ENCODE assay signal across 18 cellular contexts in genomic region chr12:109953656-109954055, GRCh38. TPM values are rescaled to one million over a fixed set of nuclear protein-coding genes. Genes with fewer than 3 reads are reported as not detected.
DNase-seq lines count a peak whose midpoint lies in the region; TF ChIP-seq lines count a peak whose summit lies in the region.
"Had no signal": no experiment of that assay in that cellular context is flagged by ENCODE, and none has a peak within 500 bp of the region (broad histone marks: within the 10 kb centered on the region; RNA-seq: fewer than 3 reads in every experiment).

No MANE protein-coding gene starts in this region.

- no peaks in the 10 kb centered on the region for H3K9me3 ChIP-seq in transverse colon
- H3K9me3 ChIP-seq: tibial nerve had no signal

- intact Hi-C loops in transverse colon (cut with DNase I; ENCODE audit: low total_unique reads): no loop called here

- H3K27ac Mint-ChIP-seq in activated naive CD4-positive, alpha-beta T cell treated with anti-CD3 and anti-CD28 coated beads, Interleukin-2, amount 50 U/mL, for 24 hours: peak overlapping the region; percentile 46
- no peak overlapping the region for H3K27ac Mint-ChIP-seq in activated naive CD4-positive, alpha-beta T cell treated with anti-CD3 and anti-CD28 coated beads, Interleukin-2, amount 10 ng/mL, durations not matched to agents 7 days and 5 days
- H3K27ac Mint-ChIP-seq in IgD-negative memory B cell (peak overlapping the region in 2 of 3 donors; percentile 80 to 86), progenitor cell of endocrine pancreas (peak overlapping the region; percentile 23)
- H3K27ac Mint-ChIP-seq: T-helper 1 cell treated with Interleukin-12 subunit alpha and Interleukin-12 subunit beta and Interleukin-4 antibody, amounts not matched to agents 30 μg/mL and 1 μg/mL, for 36 hours had no signal

- TF ChIP-seq CTCF in progenitor cell of endocrine pancreas (IDR thresholded peaks at IDR 0.05; ENCODE audit: unreplicated experiment) (no peak), transverse colon (IDR thresholded peaks at IDR 0.05) (no peak)

- no peak for TF ChIP-seq EP300 in transverse colon (IDR thresholded peaks at IDR 0.05; ENCODE audit: low read depth)

- peaks cover 0 to 34% (median 12%) of the 10 kb centered on the region in 4 donors for H3K36me3 ChIP-seq in transverse colon

- in situ Hi-C loops in transverse colon (cut with MboI; ENCODE audit: low pct_ligation_motif_present in 1 of 4, low pct_unique_long_range_greater_than_20kb in 1 of 4, low sequenced_read_pairs in 3 of 4): no loop called here

- CTCF ChIA-PET in activated naive CD4-positive, alpha-beta T cell treated with anti-CD3 and anti-CD28 coated beads, Interleukin-2, amount 10 ng/mL, durations not matched to agents 7 days and 5 days (lab: Charles Lee): no interaction called here

- H3K27ac ChIP-seq in transverse colon: no peak overlapping the region
- H3K27ac ChIP-seq: tibial nerve, WERI-Rb-1 had no signal

- H3K4me1 Mint-ChIP-seq in activated naive CD4-positive, alpha-beta T cell treated with anti-CD3 and anti-CD28 coated beads, Interleukin-2, amount 50 U/mL, for 24 hours: peaks cover under 1% of the 10 kb centered on the region
- H3K4me1 Mint-ChIP-seq in activated naive CD4-positive, alpha-beta T cell treated with anti-CD3 and anti-CD28 coated beads, Interleukin-2, amount 10 ng/mL, durations not matched to agents 7 days and 5 days: peaks cover 5% of the 10 kb centered on the region
- H3K4me1 Mint-ChIP-seq in IgD-negative memory B cell: peaks cover 11 to 21% (median 15%) of the 10 kb centered on the region in 3 donors
- H3K4me1 Mint-ChIP-seq in progenitor cell of endocrine pancreas (ENCODE audit: low read depth): peaks cover 8% of the 10 kb centered on the region

- WGBS in transverse colon (ENCODE audit: low coverage in 1 of 2), 2 donors: 82 to 100% methylated on average over 1 to 5 of the region's 5 CpGs

- no peak overlapping the region for H3K4me3 ChIP-seq in transverse colon
- H3K4me3 ChIP-seq: tibial nerve had no signal

- H3K4me3 Mint-ChIP-seq in activated naive CD4-positive, alpha-beta T cell treated with anti-CD3 and anti-CD28 coated beads, Interleukin-2, amount 50 U/mL, for 24 hours: no peak overlapping the region
- no peak overlapping the region for H3K4me3 Mint-ChIP-seq in activated naive CD4-positive, alpha-beta T cell treated with anti-CD3 and anti-CD28 coated beads, Interleukin-2, amount 10 ng/mL, durations not matched to agents 7 days and 5 days
- H3K4me3 Mint-ChIP-seq in IgD-negative memory B cell (no peak overlapping the region), progenitor cell of endocrine pancreas (ENCODE audit: low read depth) (no peak overlapping the region)
- H3K4me3 Mint-ChIP-seq: CD4-positive, CD25-positive, alpha-beta regulatory T cell; T-helper 1 cell treated with Interleukin-12 subunit alpha and Interleukin-12 subunit beta and Interleukin-4 antibody, amounts not matched to agents 30 μg/mL and 1 μg/mL, for 36 hours had no signal

- peaks cover 14 to 28% (median 17%) of the 10 kb centered on the region in 4 donors for H3K4me1 ChIP-seq in transverse colon

- H3K27me3 ChIP-seq in transverse colon: no peaks in the 10 kb centered on the region
- H3K27me3 ChIP-seq: tibial nerve had no signal

- TF ChIP-seq POLR2A in transverse colon (IDR thresholded peaks at IDR 0.05): no peak

- H3K36me3 Mint-ChIP-seq in activated naive CD4-positive, alpha-beta T cell treated with anti-CD3 and anti-CD28 coated beads, Interleukin-2, amount 50 U/mL, for 24 hours: peaks cover 7% of the 10 kb centered on the region
- peaks cover 72% of the 10 kb centered on the region for H3K36me3 Mint-ChIP-seq in activated naive CD4-positive, alpha-beta T cell treated with anti-CD3 and anti-CD28 coated beads, Interleukin-2, amount 10 ng/mL, durations not matched to agents 7 days and 5 days
- H3K36me3 Mint-ChIP-seq in IgD-negative memory B cell: no peaks in the 10 kb centered on the region
- H3K36me3 Mint-ChIP-seq in progenitor cell of endocrine pancreas (ENCODE audit: insufficient read depth): peaks cover 36% of the 10 kb centered on the region

- H3K9me3 Mint-ChIP-seq in activated naive CD4-positive, alpha-beta T cell treated with anti-CD3 and anti-CD28 coated beads, Interleukin-2, amount 50 U/mL, for 24 hours: no peaks in the 10 kb centered on the region
- no peaks in the 10 kb centered on the region for H3K9me3 Mint-ChIP-seq in activated naive CD4-positive, alpha-beta T cell treated with anti-CD3 and anti-CD28 coated beads, Interleukin-2, amount 10 ng/mL, durations not matched to agents 7 days and 5 days
- H3K9me3 Mint-ChIP-seq in IgD-negative memory B cell (no peaks in the 10 kb centered on the region), progenitor cell of endocrine pancreas (ENCODE audit: low read depth) (no peaks in the 10 kb centered on the region)
- H3K9me3 Mint-ChIP-seq: CD4-positive, CD25-positive, alpha-beta regulatory T cell; T-helper 1 cell treated with Interleukin-12 subunit alpha and Interleukin-12 subunit beta and Interleukin-4 antibody, amounts not matched to agents 30 μg/mL and 1 μg/mL, for 36 hours had no signal

- no peak for DNase-seq in activated naive CD4-positive, alpha-beta T cell treated with anti-CD3 and anti-CD28 coated beads, Interleukin-2, amount 10 ng/mL, durations not matched to agents 7 days and 5 days
- DNase-seq in cerebellar cortex (ENCODE audit: low spot score) (peak; percentile 71), progenitor cell of endocrine pancreas (ENCODE audit: low spot score, unreplicated experiment) (no peak), transverse colon (no peak), T-helper 9 cell (no peak), activated gamma-delta T cell treated with Interleukin-2 at 50 U/mL for 16 hours (no peak)
- DNase-seq: activated naive CD4-positive, alpha-beta T cell; CD4-positive, CD25-positive, alpha-beta regulatory T cell; DMS53; NCI-H1105 treated with DMSO at 0.1 percent for 48 hours; NCI-H2107; NCI-H526; OCI-M1; WERI-Rb-1 had no signal

- no peaks in the 10 kb centered on the region for H3K27me3 Mint-ChIP-seq in activated naive CD4-positive, alpha-beta T cell treated with anti-CD3 and anti-CD28 coated beads, Interleukin-2, amount 50 U/mL, for 24 hours
- H3K27me3 Mint-ChIP-seq in activated naive CD4-positive, alpha-beta T cell treated with anti-CD3 and anti-CD28 coated beads, Interleukin-2, amount 10 ng/mL, durations not matched to agents 7 days and 5 days: no peaks in the 10 kb centered on the region
- H3K27me3 Mint-ChIP-seq in IgD-negative memory B cell: no peaks in the 10 kb centered on the region
- H3K27me3 Mint-ChIP-seq in progenitor cell of endocrine pancreas: no peaks in the 10 kb centered on the region
- H3K27me3 Mint-ChIP-seq: CD4-positive, CD25-positive, alpha-beta regulatory T cell had no signal

RNA-seq across cellular contexts. Expression of gene GIT2, which starts 42.5 kb away (rescaled TPM):
- polyA plus RNA-seq in IgD-negative memory B cell: 93.4 TPM
- 37.5 and 40.7 TPM in 2 replicates for total RNA-seq in progenitor cell of endocrine pancreas
- 10 to 100 TPM; 25.3 to 64.0 (median 44.0) TPM for total RNA-seq in transverse colon

RNA-seq across cellular contexts. Expression of gene ANKRD13A, which starts 45.6 kb away (rescaled TPM):
- 156 TPM for polyA plus RNA-seq in IgD-negative memory B cell
- total RNA-seq in progenitor cell of endocrine pancreas (36.0 and 38.0 TPM in 2 replicates), transverse colon (100 to 1,000 TPM in 3 of 4 donors, 10 to 100 TPM in 1; 96.1 to 189 (median 115) TPM)

RNA-seq across cellular contexts. Expression of gene TCHP, which starts 53.6 kb away (rescaled TPM):
- 12.5 TPM for polyA plus RNA-seq in IgD-negative memory B cell
- total RNA-seq in progenitor cell of endocrine pancreas (19.3 and 20.6 TPM in 2 replicates), transverse colon (10 to 100 TPM; 27.5 to 54.7 (median 30.7) TPM)
